9 cellular contexts compared by ENCODE assay signal in genomic region chr17:82297804-82298537, GRCh38. TPM values are rescaled to one million over a fixed set of nuclear protein-coding genes. Genes with fewer than 3 reads are reported as not detected.
A peak's percentile ranks its signal among the peaks of the same experiment; 100 is the strongest.
DNase-seq lines count a peak whose midpoint lies in the region; ATAC-seq, FAIRE-seq and TF ChIP-seq lines count a peak whose summit lies in the region.
"Had no signal": no experiment of that assay in that cellular context is flagged by ENCODE, and none has a peak within 500 bp of the region (broad histone marks: within the 10 kb centered on the region; RNA-seq: fewer than 3 reads in every experiment).

No MANE protein-coding gene starts in this region.

- POLR2A ChIA-PET in CD4-positive, alpha-beta T cell (lab: Charles Lee) = interaction anchor here (0.7 to 8.9 kb wide), 33 partner anchors 9 to 1517 kb away, joined by 3 to 157 read pairs (median 5); partner anchors contain the start of genes CD7, CSNK1D, DCXR and FN3KRP

- H3K4me1 ChIP-seq in astrocyte (ENCODE audit: insufficient read depth, low read length) (peaks cover 28% of the 10 kb centered on the region), smooth muscle cell (ENCODE audit: low read depth) (no peaks in the 10 kb centered on the region)

- H3K36me3 Mint-ChIP-seq in CD4-positive, alpha-beta T cell (ENCODE audit: low read depth) = peaks cover 14% of the 10 kb centered on the region
- H3K36me3 Mint-ChIP-seq in astrocyte (ENCODE audit: low read depth, unreplicated experiment) = no peaks in the 10 kb centered on the region

- H3F3A ChIP-seq in smooth muscle cell (ENCODE audit: low read depth) = peaks cover 3% of the 10 kb centered on the region

- WGBS in smooth muscle cell (ENCODE audit: low lambda C conversion rate) = 66% methylated on average over 24 of the region's 36 CpGs

- peak overlapping the region; percentile 96 for H3K4me3 Mint-ChIP-seq in CD4-positive, alpha-beta T cell
- H3K4me3 Mint-ChIP-seq in astrocyte (ENCODE audit: unreplicated experiment) = no peak overlapping the region

- no peak for FAIRE-seq in astrocyte (lab: Jason Lieb, UNC)
- FAIRE-seq: colon had no signal

- H3K4me1 Mint-ChIP-seq in CD4-positive, alpha-beta T cell (ENCODE audit: low read depth) = peaks cover 84% of the 10 kb centered on the region
- peaks cover 3% of the 10 kb centered on the region for H3K4me1 Mint-ChIP-seq in astrocyte (ENCODE audit: low read depth, unreplicated experiment)

- no peaks in the 10 kb centered on the region for H3K27me3 Mint-ChIP-seq in CD4-positive, alpha-beta T cell
- peaks cover 23% of the 10 kb centered on the region for H3K27me3 Mint-ChIP-seq in astrocyte (ENCODE audit: low read depth, unreplicated experiment)

- no peaks in the 10 kb centered on the region for H3K9me3 Mint-ChIP-seq in CD4-positive, alpha-beta T cell
- no peaks in the 10 kb centered on the region for H3K9me3 Mint-ChIP-seq in astrocyte (ENCODE audit: unreplicated experiment)

- no peaks in the 10 kb centered on the region for H3K9me3 ChIP-seq in CD4-positive, alpha-beta T cell (ENCODE audit: control insufficient read depth, low read length)
- H3K9me3 ChIP-seq in KOPT-K1 (ENCODE audit: insufficient read depth, low read length, poor library complexity, severe bottlenecking) = no peaks in the 10 kb centered on the region
- H3K9me3 ChIP-seq in astrocyte (ENCODE audit: insufficient read depth, low read depth, low read length) = no peaks in the 10 kb centered on the region
- H3K9me3 ChIP-seq in smooth muscle cell (replicated peaks; ENCODE audit: low read depth) = no peaks in the 10 kb centered on the region

- peak; percentile 84 to 97 (median 90) for DNase-seq in CD4-positive, alpha-beta T cell
- DNase-seq in T1000 (lab: John Stamatoyannopoulos, UW) (peak; percentile 83), astrocyte (ENCODE audit: low read depth) (peak; percentile 90), hippocampal formation (lab: John Stamatoyannopoulos, UW) (peak; percentile 25 to 66), smooth muscle cell (lab: John Stamatoyannopoulos, UW; ENCODE audit: unreplicated experiment) (no peak), NCI-H524 treated with DMSO at 0.1 percent for 48 hours (lab: John Stamatoyannopoulos, UW) (no peak)

- H3K36me3 ChIP-seq in KOPT-K1 (ENCODE audit: insufficient read depth, low read length) (no peaks in the 10 kb centered on the region), astrocyte (ENCODE audit: insufficient read depth, low read length) (no peaks in the 10 kb centered on the region), smooth muscle cell (ENCODE audit: low read depth) (no peaks in the 10 kb centered on the region)

- ATAC-seq in CD4-positive, alpha-beta T cell (ENCODE audit: poor library complexity) = peak; percentile 70
- peak; percentile 49 for ATAC-seq in GM19452 (IDR thresholded peaks at IDR 0.05; ENCODE audit: unreplicated experiment)

- H3K79me2 ChIP-seq in astrocyte (ENCODE audit: insufficient read depth, low read length) = no peaks in the 10 kb centered on the region
- H3K79me2 ChIP-seq in smooth muscle cell (ENCODE audit: low read depth) = no peaks in the 10 kb centered on the region

- H3K27ac Mint-ChIP-seq in CD4-positive, alpha-beta T cell = peak overlapping the region; percentile 100
- no peak overlapping the region for H3K27ac Mint-ChIP-seq in astrocyte (ENCODE audit: unreplicated experiment)

- intact Hi-C loops in CD4-positive, alpha-beta T cell (cut with DNase I, micrococcal nuclease) = loop anchor here (1.0 to 10.0 kb wide), 8 partner anchors 23 to 263 kb away; partner anchors contain the start of genes CSNK1D (in 1 of the 2), DCXR (in 1 of the 2) and RAC3 (in 1 of the 2)

- CTCF ChIA-PET in CD4-positive, alpha-beta T cell (lab: Charles Lee) = interaction anchor here (0.6 to 2.2 kb wide), 5 partner anchors 20 to 92 kb away, joined by 3 to 8 read pairs (median 6); partner anchors contain the start of gene CD7

- TF ChIP-seq CTCF in CD4-positive, alpha-beta T cell (IDR thresholded peaks at IDR 0.05) = no peak
- TF ChIP-seq CTCF in astrocyte (IDR thresholded peaks at IDR 0.05; ENCODE audit: insufficient read depth, low read depth, low read length) = no peak
- no peak for TF ChIP-seq CTCF in smooth muscle cell (IDR thresholded peaks at IDR 0.05; ENCODE audit: borderline replicate concordance, insufficient read depth, poor library complexity, severe bottlenecking)

- H4K20me1 ChIP-seq in astrocyte (ENCODE audit: insufficient read depth, low read length) = no peaks in the 10 kb centered on the region
- no peaks in the 10 kb centered on the region for H4K20me1 ChIP-seq in smooth muscle cell (ENCODE audit: low read depth)

- peak overlapping the region; percentile 82 for H3K9ac ChIP-seq in astrocyte (ENCODE audit: low read length)
- no peak overlapping the region for H3K9ac ChIP-seq in smooth muscle cell (ENCODE audit: low read depth)

- H3K4me2 ChIP-seq in astrocyte (ENCODE audit: low read length) (peak overlapping the region; percentile 87), smooth muscle cell (peak overlapping the region; percentile 37)

- H2AFZ ChIP-seq in astrocyte (ENCODE audit: low read depth, low read length) (peak overlapping the region; percentile 87), smooth muscle cell (ENCODE audit: low read depth) (no peak overlapping the region)

- peak overlapping the region; percentile 100 for H3K27ac ChIP-seq in CD4-positive, alpha-beta T cell (ENCODE audit: low read depth, low read length)
- H3K27ac ChIP-seq in KOPT-K1 (ENCODE audit: low read depth, low read length, poor library complexity, severe bottlenecking) = peak overlapping the region; percentile 91
- peak overlapping the region; percentile 85 for H3K27ac ChIP-seq in astrocyte (ENCODE audit: low read depth, low read length)
- peak overlapping the region; percentile 72 for H3K27ac ChIP-seq in smooth muscle cell (ENCODE audit: low read depth)

- H3K27me3 ChIP-seq in CD4-positive, alpha-beta T cell (ENCODE audit: control insufficient read depth, insufficient read depth, low read length) = no peaks in the 10 kb centered on the region
- no peaks in the 10 kb centered on the region for H3K27me3 ChIP-seq in astrocyte (ENCODE audit: insufficient read depth, low read length)
- no peaks in the 10 kb centered on the region for H3K27me3 ChIP-seq in smooth muscle cell (ENCODE audit: low read depth)

- H3K4me3 ChIP-seq in astrocyte (ENCODE audit: insufficient read depth, low read depth, low read length) (peak overlapping the region; percentile 58), smooth muscle cell (peak overlapping the region; percentile 7)

RNA-seq across cellular contexts. Expression of gene CD7, which starts 19.4 kb away (rescaled TPM):
- 100 to 1,000 TPM; 225 to 234 TPM for total RNA-seq in CD4-positive, alpha-beta T cell
- total RNA-seq in astrocyte (0.18 and 0.24 TPM in 2 replicates), smooth muscle cell (not detected in 2 replicates)
- polyA plus RNA-seq in smooth muscle cell = 0.18 and 0.79 TPM in 2 replicates

RNA-seq across cellular contexts. Expression of gene CSNK1D, which starts 24.5 kb away (rescaled TPM):
- 100 to 1,000 TPM; 277 to 286 TPM for total RNA-seq in CD4-positive, alpha-beta T cell
- total RNA-seq in astrocyte = 146 and 153 TPM in 2 replicates
- 51.6 and 75.3 TPM in 2 replicates for total RNA-seq in smooth muscle cell
- 135 and 172 TPM in 2 replicates for polyA plus RNA-seq in smooth muscle cell

RNA-seq across cellular contexts. Expression of gene SECTM1, which starts 35.6 kb away (rescaled TPM):
- 1 to 10 TPM; 2.1 to 3.1 TPM for total RNA-seq in CD4-positive, alpha-beta T cell
- 0.27 TPM in 1 of 2 replicates, not detected in the other for total RNA-seq in astrocyte
- total RNA-seq in smooth muscle cell = not detected in 2 replicates
- polyA plus RNA-seq in smooth muscle cell = 0.48 and 0.49 TPM in 2 replicates

Comparison
In these comparisons a context has a peak if more than half of its experiments do, and no peak if none do; other contexts are left out.
1. DNase-seq: peak in CD4-positive, alpha-beta T cell (10 of 10), T1000 (single experiment), astrocyte (single experiment) and hippocampal formation (2 of 2); none in smooth muscle cell (single experiment) and NCI-H524 treated with DMSO at 0.1 percent for 48 hours (single experiment).
2. RNA of gene CD7, which starts 19.4 kb away (total RNA-seq): 225 to 234 TPM in CD4-positive, alpha-beta T cell; 0.18 to 0.24 TPM in astrocyte and not detected in smooth muscle cell; every median in the first group is over 100 times any median in the second.
3. Peak in every context shown above with its lines, with median percentiles within 50 percentile points of each other: H3K27ac ChIP-seq.